Comparison of ENCODE assay signal across 22 cellular contexts in the genomic region with DNA sequence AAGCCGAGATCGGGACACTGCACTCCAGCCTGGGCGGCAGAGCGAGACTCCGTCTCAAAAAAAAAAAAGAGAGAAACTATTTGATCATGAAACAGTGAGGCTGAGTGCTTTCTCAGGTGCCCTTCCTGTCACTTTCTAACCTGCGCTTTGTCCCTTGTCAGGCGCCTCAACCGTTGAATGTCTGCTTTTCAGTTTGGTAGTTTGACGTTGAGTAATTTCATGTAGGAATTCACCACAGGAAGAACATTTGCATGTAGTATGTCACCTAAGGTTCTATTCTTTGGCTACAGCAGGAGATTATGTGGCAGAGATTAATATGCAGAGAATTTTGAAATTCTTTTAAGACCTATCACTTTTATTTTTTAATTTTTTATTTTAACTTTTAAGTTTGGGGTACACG.
"Had no signal": no experiment of that assay in that cellular context is flagged by ENCODE, and none has a peak within 500 bp of the region (broad histone marks: within the 10 kb centered on the region; RNA-seq: fewer than 3 reads in every experiment).

No MANE protein-coding gene starts in this region.

- H3K9me3 ChIP-seq: esophagus squamous epithelium, right lobe of liver, suprapubic skin had no signal

- H3K27me3 Mint-ChIP-seq: activated naive CD8-positive, alpha-beta T cell treated with anti-CD3 and anti-CD28 coated beads, Interleukin-2, amount 10 ng/mL, durations not matched to agents 7 days and 5 days; brain; central memory CD8-positive, alpha-beta T cell had no signal

- H3K4me3 ChIP-seq: coronary artery, esophagus squamous epithelium, right lobe of liver, smooth muscle cell, suprapubic skin had no signal

- H3K27me3 ChIP-seq: esophagus squamous epithelium, right lobe of liver, suprapubic skin had no signal

- ATAC-seq: left ventricle myocardium superior; stimulated activated naive CD8-positive, alpha-beta T cell treated with anti-CD3 and anti-CD28 coated beads, Interleukin-15, Interleukin-2, amounts not matched to agents 100 U/mL and 50 U/mL, for 24 hours had no signal

- H3K9me3 Mint-ChIP-seq: activated naive CD8-positive, alpha-beta T cell treated with anti-CD3 and anti-CD28 coated beads, Interleukin-2, amount 10 ng/mL, durations not matched to agents 7 days and 5 days; brain; central memory CD8-positive, alpha-beta T cell had no signal

- DNase-seq: activated CD4-positive, alpha-beta T cell treated with anti-CD3 and anti-CD28 coated beads for 1 hour; activated CD4-positive, alpha-beta T cell treated with anti-CD3 and anti-CD28 coated beads, Interleukin-2, amount 50 U/mL, for 4 hours; activated naive CD4-positive, alpha-beta T cell; activated naive CD8-positive, alpha-beta T cell treated with anti-CD3 and anti-CD28 coated beads, Interleukin-2, amount 10 ng/mL, durations not matched to agents 7 days and 5 days; activated T-cell treated with anti-CD3 and anti-CD28 coated beads for 4 hours; effector CD4-positive, alpha-beta T cell; esophagus squamous epithelium; glutamatergic neuron; hypothalamus; kidney; left ventricle myocardium superior; midbrain; right lobe of liver; stimulated activated CD4-positive, alpha-beta T cell treated with anti-CD3 and anti-CD28 coated beads, Interleukin-4, amount 100 ng/mL, for 4 hours; stimulated activated CD8-positive, alpha-beta memory T cell treated with anti-CD3 and anti-CD28 coated beads, Interleukin-4, amount 100 ng/mL, for 48 hours; stimulated activated naive CD8-positive, alpha-beta T cell treated with anti-CD3 and anti-CD28 coated beads, Interleukin-15, Interleukin-2, amounts not matched to agents 100 U/mL and 50 U/mL, for 24 hours; trophoblast cell had no signal

- H3K27ac Mint-ChIP-seq: activated naive CD8-positive, alpha-beta T cell treated with anti-CD3 and anti-CD28 coated beads, Interleukin-2, amount 10 ng/mL, durations not matched to agents 7 days and 5 days had no signal

- H3K4me3 Mint-ChIP-seq: activated naive CD8-positive, alpha-beta T cell treated with anti-CD3 and anti-CD28 coated beads, Interleukin-2, amount 10 ng/mL, durations not matched to agents 7 days and 5 days; brain; central memory CD8-positive, alpha-beta T cell had no signal
